ENCODE assay signal across 17 cellular contexts in genomic region chr20:41168281-41169183, GRCh38. TPM values are rescaled to one million over a fixed set of nuclear protein-coding genes. Genes with fewer than 3 reads are reported as not detected.
A peak's percentile ranks its signal among the peaks of the same experiment; 100 is the strongest.
DNase-seq lines count a peak whose midpoint lies in the region; ATAC-seq, FAIRE-seq and TF ChIP-seq lines count a peak whose summit lies in the region.
"Had no signal": no experiment of that assay in that cellular context is flagged by ENCODE, and none has a peak within 500 bp of the region (broad histone marks: within the 10 kb centered on the region; RNA-seq: fewer than 3 reads in every experiment).

No MANE protein-coding gene starts in this region.

- no peak overlapping the region for H3K14ac ChIP-seq in H1 (ENCODE audit: insufficient read length)

- peaks cover 91% of the 10 kb centered on the region for H3K36me3 Mint-ChIP-seq in activated naive CD4-positive, alpha-beta T cell treated with anti-CD3 and anti-CD28 coated beads, Interleukin-2, amount 10 ng/mL, durations not matched to agents 7 days and 5 days
- H3K36me3 Mint-ChIP-seq in activated CD8-positive, alpha-beta T cell treated with anti-CD3 and anti-CD28 coated beads, Interleukin-2, amount 10 ng/mL, durations not matched to agents 7 days and 5 days (ENCODE audit: low read depth): peaks cover 90% of the 10 kb centered on the region

- H3K27me3 ChIP-seq in H1 (replicated peaks in 1 of 4; ENCODE audit: control insufficient read depth in 3 of 4, extremely low read depth in 1 of 4, insufficient read depth in 3 of 4, low read length in 3 of 4): no peaks in the 10 kb centered on the region
- H3K27me3 ChIP-seq: neural progenitor cell had no signal

- FAIRE-seq in H1 (lab: Jason Lieb, UNC): no peak

- no peaks in the 10 kb centered on the region for H3K9me3 Mint-ChIP-seq in activated naive CD4-positive, alpha-beta T cell treated with anti-CD3 and anti-CD28 coated beads, Interleukin-2, amount 10 ng/mL, durations not matched to agents 7 days and 5 days
- H3K9me3 Mint-ChIP-seq in activated CD8-positive, alpha-beta T cell treated with anti-CD3 and anti-CD28 coated beads, Interleukin-2, amount 10 ng/mL, durations not matched to agents 7 days and 5 days (ENCODE audit: insufficient read depth): no peaks in the 10 kb centered on the region
- H3K9me3 Mint-ChIP-seq: neural progenitor cell, type B pancreatic cell had no signal

- no peak overlapping the region for H3K4me3 ChIP-seq in H1 (ENCODE audit: extremely low read depth in 1 of 4, insufficient read depth in 2 of 4, low read depth in 3 of 4, low read length in 4 of 4)
- H3K4me3 ChIP-seq: neural progenitor cell had no signal

- H4K91ac ChIP-seq in H1 (replicated peaks; ENCODE audit: insufficient read length, low read length): no peak overlapping the region

- no peaks in the 10 kb centered on the region; a peak in 1 of 7 replicates for H3K4me1 ChIP-seq in H1 (replicated peaks in 1 of 4; ENCODE audit: control insufficient read depth in 3 of 4, insufficient read depth in 4 of 4, low read length in 3 of 4)

- no peak for TF ChIP-seq POLR2A in H1 (IDR thresholded peaks at IDR 0.05; ENCODE audit: control extremely low read depth in 1 of 2, low read depth in 2 of 2, low read length in 2 of 2)

- no peak overlapping the region for H2AK5ac ChIP-seq in H1 (ENCODE audit: low read depth, low read length)

- TF ChIP-seq EP300 in H1 (IDR thresholded peaks at IDR 0.05; ENCODE audit: borderline replicate concordance in 1 of 2, low read depth in 2 of 2, low read length in 2 of 2): no peak

- no peaks in the 10 kb centered on the region; the same call in 1 of the 2 replicates for H3K79me1 ChIP-seq in H1 (ENCODE audit: low read depth, low read length)

- peaks cover 18% of the 10 kb centered on the region in 2 experiments for H4K20me1 ChIP-seq in H1 (replicated peaks in 1 of 2; ENCODE audit: control insufficient read depth in 1 of 2, insufficient read depth in 2 of 2, low read length in 2 of 2)

- H3K56ac ChIP-seq in H1 (replicated peaks; ENCODE audit: insufficient read length, low read depth, low read length): no peak overlapping the region

- no peak overlapping the region for H2BK15ac ChIP-seq in H1 (ENCODE audit: low read length)

- no peak overlapping the region for H2BK120ac ChIP-seq in H1 (replicated peaks; ENCODE audit: low read depth, low read length)

- no peak overlapping the region for H4K5ac ChIP-seq in H1 (ENCODE audit: insufficient read length, low read depth, low read length)

- no peak overlapping the region for H2AFZ ChIP-seq in H1 (ENCODE audit: low read length)
- H2AFZ ChIP-seq: neural progenitor cell had no signal

- H2BK5ac ChIP-seq in H1 (ENCODE audit: low read depth, low read length): no peak overlapping the region

- TF ChIP-seq RAD21 in H1 (IDR thresholded peaks at IDR 0.05 in 1 of 2, conservative IDR thresholded peaks at IDR 0.05 in 1 of 2; ENCODE audit: low read depth in 2 of 2, low read length in 2 of 2): no peak

- no peak overlapping the region for H3K4me2 ChIP-seq in H1 (ENCODE audit: insufficient read depth in 1 of 2, low read depth in 2 of 2, low read length in 2 of 2)
- H3K4me2 ChIP-seq: neural progenitor cell had no signal

- no peak overlapping the region for H3K9ac ChIP-seq in H1 (replicated peaks in 1 of 4; ENCODE audit: extremely low read depth in 1 of 4, low read depth in 3 of 4, low read length in 3 of 4)
- H3K9ac ChIP-seq: neural progenitor cell had no signal

- H3K23me2 ChIP-seq in H1 (ENCODE audit: low read depth, low read length): no peaks in the 10 kb centered on the region

- no peak overlapping the region for H3K23ac ChIP-seq in H1 (ENCODE audit: insufficient read length)

- peaks cover 56 to 82% (median 78%) of the 10 kb centered on the region in 4 experiments for H3K36me3 ChIP-seq in H1 (ENCODE audit: control insufficient read depth in 2 of 4, insufficient read depth in 4 of 4, low read length in 3 of 4)
- H3K36me3 ChIP-seq: neural progenitor cell had no signal

- no peak for ATAC-seq in activated CD8-positive, alpha-beta T cell treated with anti-CD3 and anti-CD28 coated beads, Interleukin-2, amount 10 ng/mL, durations not matched to agents 7 days and 5 days
- ATAC-seq in GM21367 (IDR thresholded peaks at IDR 0.05; ENCODE audit: unreplicated experiment): no peak
- ATAC-seq in GM21786 (IDR thresholded peaks at IDR 0.05; ENCODE audit: unreplicated experiment): no peak
- ATAC-seq: right cardiac atrium had no signal

- DNase-seq in activated naive CD4-positive, alpha-beta T cell treated with anti-CD3 and anti-CD28 coated beads, Interleukin-2, amount 10 ng/mL, durations not matched to agents 7 days and 5 days: peak; percentile 17
- no peak for DNase-seq in activated naive CD4-positive, alpha-beta T cell (lab: John Stamatoyannopoulos, UW)
- no peak for DNase-seq in activated CD8-positive, alpha-beta T cell treated with anti-CD3 and anti-CD28 coated beads, Interleukin-2, amount 10 ng/mL, durations not matched to agents 7 days and 5 days
- no peak for DNase-seq in H1 (ENCODE audit: low read depth in 1 of 2, low spot score in 2 of 2)
- no peak for DNase-seq in NCI-H187 (lab: John Stamatoyannopoulos, UW)
- DNase-seq: cortex of kidney; erythroblast; HCEC 1CT; NCI-H2081 treated with DMSO at 0.1 percent for 48 hours; NCI-H69; stimulated activated CD4-positive, alpha-beta T cell treated with anti-CD3 and anti-CD28 coated beads, Interleukin-2, amount 100 ng/mL, for 24 hours had no signal

- H3K27ac ChIP-seq in H1 (ENCODE audit: low read depth, low read length) (no peak overlapping the region), temporal lobe (ENCODE audit: low read depth, low read length) (peak overlapping the region; percentile 4)
- H3K27ac ChIP-seq: neural progenitor cell had no signal

- CTCF ChIA-PET in activated naive CD4-positive, alpha-beta T cell treated with anti-CD3 and anti-CD28 coated beads, Interleukin-2, amount 10 ng/mL, durations not matched to agents 7 days and 5 days (lab: Charles Lee): interaction anchor here (1.0 to 5.2 kb wide), 3 partner anchors 33 to 171 kb away, joined by 4 to 24 read pairs (median 5); partner anchors contain the start of gene LPIN3
- CTCF ChIA-PET in activated CD8-positive, alpha-beta T cell treated with anti-CD3 and anti-CD28 coated beads, Interleukin-2, amount 10 ng/mL, durations not matched to agents 7 days and 5 days (lab: Charles Lee): interaction anchor here (0.8 to 7.6 kb wide), 3 partner anchors 11 to 172 kb away, joined by 4 to 92 read pairs (median 78); partner anchors contain the start of genes LPIN3 and PLCG1
- CTCF ChIA-PET in H1 (lab: Charles Lee; ENCODE audit: partially characterized antibody): interaction anchor here (0.6 to 6.3 kb wide), 6 partner anchors 9 to 202 kb away, joined by 3 to 47 read pairs (median 26); partner anchors contain the start of gene LPIN3

- H2BK20ac ChIP-seq in H1 (ENCODE audit: low read length): no peak overlapping the region

- no peak overlapping the region for H2BK12ac ChIP-seq in H1 (ENCODE audit: low read depth, low read length)

- 89% methylated on average over 10 of the region's 11 CpGs; no CpG with 5 or more reads in 1 of the 2 experiments for WGBS in H1 (ENCODE audit: extremely low coverage in 1 of 2, insufficient coverage in 1 of 2, insufficient read length in 1 of 2, insufficient replicate concordance in 2 of 2, low coverage in 1 of 2, low lambda C conversion rate in 2 of 2, missing lambda C conversion rate in 1 of 2), 2 experiments

- peak overlapping the region; percentile 66 for H3K27ac Mint-ChIP-seq in activated naive CD4-positive, alpha-beta T cell treated with anti-CD3 and anti-CD28 coated beads, Interleukin-2, amount 10 ng/mL, durations not matched to agents 7 days and 5 days
- H3K27ac Mint-ChIP-seq in activated CD8-positive, alpha-beta T cell treated with anti-CD3 and anti-CD28 coated beads, Interleukin-2, amount 10 ng/mL, durations not matched to agents 7 days and 5 days: peak overlapping the region; percentile 32
- H3K27ac Mint-ChIP-seq: neural progenitor cell, type B pancreatic cell had no signal

- H3K9me3 ChIP-seq in H1 (ENCODE audit: insufficient read depth in 2 of 2, low read depth in 1 of 2, low read length in 1 of 2): no peaks in the 10 kb centered on the region

- H3K18ac ChIP-seq in H1 (ENCODE audit: extremely low read depth, low read length): no peak overlapping the region

- no peak overlapping the region for H3K4me3 Mint-ChIP-seq in activated naive CD4-positive, alpha-beta T cell treated with anti-CD3 and anti-CD28 coated beads, Interleukin-2, amount 10 ng/mL, durations not matched to agents 7 days and 5 days
- H3K4me3 Mint-ChIP-seq in activated CD8-positive, alpha-beta T cell treated with anti-CD3 and anti-CD28 coated beads, Interleukin-2, amount 10 ng/mL, durations not matched to agents 7 days and 5 days: no peak overlapping the region
- H3K4me3 Mint-ChIP-seq: neural progenitor cell, type B pancreatic cell had no signal

- TF ChIP-seq CTCF in H1 (IDR thresholded peaks at IDR 0.05; ENCODE audit: control extremely low read depth in 1 of 3, insufficient read depth in 1 of 3, low read depth in 1 of 3, low read length in 3 of 3): no peak

- H3K4me1 Mint-ChIP-seq in activated naive CD4-positive, alpha-beta T cell treated with anti-CD3 and anti-CD28 coated beads, Interleukin-2, amount 10 ng/mL, durations not matched to agents 7 days and 5 days: peaks cover 30% of the 10 kb centered on the region
- H3K4me1 Mint-ChIP-seq in activated CD8-positive, alpha-beta T cell treated with anti-CD3 and anti-CD28 coated beads, Interleukin-2, amount 10 ng/mL, durations not matched to agents 7 days and 5 days (ENCODE audit: low read depth): peaks cover 72% of the 10 kb centered on the region

- H3K4ac ChIP-seq in H1 (replicated peaks; ENCODE audit: insufficient read length, low read depth, low read length): no peak overlapping the region

- POLR2A ChIA-PET in activated CD8-positive, alpha-beta T cell treated with anti-CD3 and anti-CD28 coated beads, Interleukin-2, amount 10 ng/mL, durations not matched to agents 7 days and 5 days (lab: Charles Lee): interaction anchor here (0.6 to 1.5 kb wide), 3 partner anchors 11 to 177 kb away, joined by 3 to 7 read pairs (median 3); no protein-coding TSS in a partner anchor
- POLR2A ChIA-PET in H1 (lab: Charles Lee; ENCODE audit: partially characterized antibody): interaction anchor here (2.8 to 6.1 kb wide), 2 partner anchors 12 to 13 kb away, joined by 7 to 23 read pairs; no protein-coding TSS in a partner anchor

- no peaks in the 10 kb centered on the region for H3K27me3 Mint-ChIP-seq in activated naive CD4-positive, alpha-beta T cell treated with anti-CD3 and anti-CD28 coated beads, Interleukin-2, amount 10 ng/mL, durations not matched to agents 7 days and 5 days
- H3K27me3 Mint-ChIP-seq in activated CD8-positive, alpha-beta T cell treated with anti-CD3 and anti-CD28 coated beads, Interleukin-2, amount 10 ng/mL, durations not matched to agents 7 days and 5 days (ENCODE audit: low read depth): no peaks in the 10 kb centered on the region
- H3K27me3 Mint-ChIP-seq: type B pancreatic cell had no signal

- H4K8ac ChIP-seq in H1 (ENCODE audit: extremely low read depth, insufficient read depth, low read length): no peak overlapping the region

- no peaks in the 10 kb centered on the region for H3K79me2 ChIP-seq in H1 (ENCODE audit: control insufficient read depth in 1 of 2, insufficient read depth in 2 of 2, low read length in 2 of 2)

RNA-seq across cellular contexts. Expression of gene PLCG1, which starts 31.2 kb away (rescaled TPM):
- total RNA-seq in activated CD8-positive, alpha-beta T cell treated with anti-CD3 and anti-CD28 coated beads, Interleukin-2, amount 10 ng/mL, durations not matched to agents 7 days and 5 days: 100 to 1,000 TPM; 395 to 406 TPM
- 151 and 154 TPM in 2 replicates for total RNA-seq in H1 (2021; fragmentation: NEBNext Ultra II Directional; extraction: Animal tissue kit (Norgen Biotek cat#: 25700))
- polyA plus RNA-seq in H1 (2011; rRNA removed): 103 and 152 TPM in 2 replicates
- 138 TPM for polyA plus RNA-seq in H1 (2011; cell fraction: cytosol; rRNA removed)
- 726 TPM for polyA plus RNA-seq in H1 (2011; cell fraction: nucleus; rRNA removed)
- polyA plus RNA-seq in H1 (2012, experiment 1 of 2): 123 to 166 TPM (median 150 TPM) in 4 replicates
- polyA plus RNA-seq in H1 (2012, experiment 2 of 2): 127 TPM
- 83.5 TPM for polyA plus RNA-seq in H1 (2013, experiment 1 of 2)
- polyA plus RNA-seq in H1 (2013, experiment 2 of 2): 72.0 TPM
- 164 and 175 TPM in 2 replicates for polyA minus RNA-seq in H1 (2011; rRNA and poly(A)+ RNA removed)
- polyA minus RNA-seq in H1 (2011; cell fraction: cytosol; rRNA and poly(A)+ RNA removed): 123 TPM
- polyA minus RNA-seq in H1 (2011; cell fraction: nucleus; rRNA and poly(A)+ RNA removed): 248 TPM
- 82.1 TPM for total RNA-seq in temporal lobe
